ENCODE assay signal across 1 cellular context in the genomic region with DNA sequence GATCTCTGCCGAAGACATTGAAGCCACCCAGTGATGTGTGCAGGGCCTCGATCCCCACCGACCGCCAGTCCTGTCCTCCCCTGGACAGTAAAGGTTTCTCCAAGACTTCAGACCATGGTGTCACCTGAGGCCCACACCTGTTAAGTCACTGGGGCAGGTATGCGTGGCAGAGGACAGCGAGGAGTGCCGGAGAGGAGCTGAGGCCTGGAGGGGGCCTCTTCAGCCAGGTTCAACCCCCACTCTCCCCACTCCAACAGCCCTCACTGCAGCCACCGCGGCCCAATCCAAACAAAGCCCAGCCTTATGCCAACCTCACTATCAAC.
TF ChIP-seq lines count a peak whose summit lies in the region.

No MANE protein-coding gene starts in this region.

TF ChIP-seq in SK-N-SH, 30 proteins besides CTCF, POLR2A, EP300 and RAD21:
- TF ChIP-seq GATA2 (CRISPR knock-in tag; IDR thresholded peaks at IDR 0.05): no peak
- no peak for TF ChIP-seq TCF12 (IDR thresholded peaks at IDR 0.05)
- TF ChIP-seq NFIC (IDR thresholded peaks at IDR 0.05; ENCODE audit: borderline replicate concordance): no peak
- TF ChIP-seq, protein P1, sequence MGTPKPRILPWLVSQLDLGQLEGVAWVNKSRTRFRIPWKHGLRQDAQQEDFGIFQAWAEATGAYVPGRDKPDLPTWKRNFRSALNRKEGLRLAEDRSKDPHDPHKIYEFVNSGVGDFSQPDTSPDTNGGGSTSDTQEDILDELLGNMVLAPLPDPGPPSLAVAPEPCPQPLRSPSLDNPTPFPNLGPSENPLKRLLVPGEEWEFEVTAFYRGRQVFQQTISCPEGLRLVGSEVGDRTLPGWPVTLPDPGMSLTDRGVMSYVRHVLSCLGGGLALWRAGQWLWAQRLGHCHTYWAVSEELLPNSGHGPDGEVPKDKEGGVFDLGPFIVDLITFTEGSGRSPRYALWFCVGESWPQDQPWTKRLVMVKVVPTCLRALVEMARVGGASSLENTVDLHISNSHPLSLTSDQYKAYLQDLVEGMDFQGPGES (IDR thresholded peaks at IDR 0.05; ENCODE audit: low read depth, low read length): no peak
- no peak for TF ChIP-seq JUND (IDR thresholded peaks at IDR 0.05)
- TF ChIP-seq, protein P2, sequence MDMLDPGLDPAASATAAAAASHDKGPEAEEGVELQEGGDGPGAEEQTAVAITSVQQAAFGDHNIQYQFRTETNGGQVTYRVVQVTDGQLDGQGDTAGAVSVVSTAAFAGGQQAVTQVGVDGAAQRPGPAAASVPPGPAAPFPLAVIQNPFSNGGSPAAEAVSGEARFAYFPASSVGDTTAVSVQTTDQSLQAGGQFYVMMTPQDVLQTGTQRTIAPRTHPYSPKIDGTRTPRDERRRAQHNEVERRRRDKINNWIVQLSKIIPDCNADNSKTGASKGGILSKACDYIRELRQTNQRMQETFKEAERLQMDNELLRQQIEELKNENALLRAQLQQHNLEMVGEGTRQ (IDR thresholded peaks at IDR 0.05; ENCODE audit: borderline replicate concordance, low read depth, low read length): no peak
- no peak for TF ChIP-seq FOXJ3 (CRISPR knock-in tag; IDR thresholded peaks at IDR 0.05)
- TF ChIP-seq TAF1 (IDR thresholded peaks at IDR 0.05; ENCODE audit: borderline replicate concordance, low read depth, low read length): no peak
- TF ChIP-seq FOSL2 (IDR thresholded peaks at IDR 0.05; ENCODE audit: borderline replicate concordance, low read depth): no peak
TF ChIP-seq in SK-N-SH: peak in this region for 0.
